ENCODE assay signal across 24 cellular contexts in genomic region chr2:75790790-75791467, GRCh38.
DNase-seq lines count a peak whose midpoint lies in the region; ATAC-seq, FAIRE-seq and TF ChIP-seq lines count a peak whose summit lies in the region.
"Had no signal": no experiment of that assay in that cellular context is flagged by ENCODE, and none has a peak within 500 bp of the region (broad histone marks: within the 10 kb centered on the region; RNA-seq: fewer than 3 reads in every experiment).

No MANE protein-coding gene starts in this region.

- no peaks in the 10 kb centered on the region for H3K27me3 ChIP-seq in GM12878 (replicated peaks in 1 of 2; ENCODE audit: control insufficient read depth in 2 of 2, insufficient read depth in 2 of 2, low read length in 1 of 2)
- H3K27me3 ChIP-seq: adrenal gland, neutrophil, thyroid gland had no signal

- no peak overlapping the region for H3K9ac ChIP-seq in GM12878 (ENCODE audit: control insufficient read depth, insufficient read depth, low read length)

- TF ChIP-seq RAD21 in GM12878 (IDR thresholded peaks at IDR 0.05; ENCODE audit: insufficient read depth, low read depth, low read length), result peak; percentile 11; the same call in 1 of the 2 replicates

- in situ Hi-C loops in GM12878 (cut with MboI), result no loop called here

- CTCF ChIA-PET in GM12878 (lab: Yijun Ruan, JAX), result interaction anchor here (1.1 kb wide), 1 partner anchor 311 kb away, joined by 3 read pairs; no protein-coding TSS in a partner anchor

- no TSS peak for BruUV-seq in GM12878 (replicated peaks; lab: Mats Ljungman, UMichigan)

- no peak overlapping the region; the same call in 1 of the 2 replicates for H3K27ac ChIP-seq in GM12878 (ENCODE audit: control insufficient read depth, insufficient read depth)
- H3K27ac ChIP-seq: adrenal gland, heart right ventricle, HL-60, neutrophil, SK-N-MC, thyroid gland had no signal

- no peak overlapping the region for H3K4me3 ChIP-seq in GM12878
- H3K4me3 ChIP-seq: adrenal gland, heart right ventricle, SK-N-MC, thyroid gland had no signal

- DNase-seq in GM12878 (ENCODE audit: low read depth, low spot score) (no peak), DMS153 treated with DMSO at 0.1 percent for 48 hours (lab: John Stamatoyannopoulos, UW; ENCODE audit: unreplicated experiment) (no peak)
- no peak for DNase-seq in stimulated activated naive CD4-positive, alpha-beta T cell (lab: John Stamatoyannopoulos, UW)
- no peak for DNase-seq in activated CD4-positive, alpha-beta T cell treated with anti-CD3 and anti-CD28 coated beads, Interleukin-2, amount 50 U/mL, for 1 hour
- DNase-seq: activated CD4-positive, alpha-beta T cell treated with anti-CD3 and anti-CD28 coated beads for 36 hours; activated CD8-positive, alpha-beta memory T cell treated with anti-CD3 and anti-CD28 coated beads for 24 hours; activated naive CD4-positive, alpha-beta T cell; activated T-cell treated with anti-CD3 and anti-CD28 coated beads, Interleukin-2, amount 50 U/mL, for 48 hours; adrenal gland; effector CD4-positive, alpha-beta T cell; H9; heart right ventricle; left cardiac atrium; mesenchymal stem cell; NCI-H1930; NCI-H748 treated with DMSO at 0.1 percent for 48 hours; stimulated activated naive CD8-positive, alpha-beta T cell treated with anti-CD3 and anti-CD28 coated beads, Interleukin-15, amount 100 ng/mL, for 72 hours; thyroid gland had no signal

- TF ChIP-seq POLR2A in GM12878 (IDR thresholded peaks at IDR 0.05; ENCODE audit: low read depth, low read length), result no peak

- no peaks in the 10 kb centered on the region for H3K79me2 ChIP-seq in GM12878 (ENCODE audit: control insufficient read depth, insufficient read depth, low read length)

- peak; percentile 42 for ATAC-seq in GM18861 (IDR thresholded peaks at IDR 0.05; ENCODE audit: unreplicated experiment)
- peak; percentile 32 for ATAC-seq in GM19395 (IDR thresholded peaks at IDR 0.05; ENCODE audit: unreplicated experiment)
- peak; percentile 51 for ATAC-seq in HG02642 (IDR thresholded peaks at IDR 0.05; ENCODE audit: poor library complexity, unreplicated experiment)
- ATAC-seq in GM12878, result peak; percentile 56
- ATAC-seq: activated CD4-positive, alpha-beta T cell treated with anti-CD3 and anti-CD28 coated beads for 36 hours; left cardiac atrium; stimulated activated naive CD8-positive, alpha-beta T cell treated with anti-CD3 and anti-CD28 coated beads, Interleukin-15, amount 100 ng/mL, for 72 hours had no signal

- RAD21 ChIA-PET in GM12878 (lab: Charles Lee; ENCODE audit: unreplicated experiment), result interaction anchor here (1.9 kb wide), 1 partner anchor 809 kb away, joined by 6 read pairs; no protein-coding TSS in a partner anchor

- intact Hi-C loops in GM12878 (cut with micrococcal nuclease; ENCODE audit: unreplicated experiment), result no loop called here

- TF ChIP-seq CTCF in GM12878 (IDR thresholded peaks at IDR 0.05 in 2 of 3, conservative IDR thresholded peaks at IDR 0.05 in 1 of 3; ENCODE audit: control insufficient read depth in 2 of 3, extremely low read depth in 1 of 3, insufficient read depth in 1 of 3, low read depth in 3 of 3, low read length in 3 of 3), result 0 out of 6 replicates have a peak, but pooled peaks of 1 of the 3 experiments have one; percentile 12

- 0% methylated on average over 1 of the region's 1 CpG for WGBS in GM12878 (ENCODE audit: insufficient coverage, insufficient replicate concordance, low lambda C conversion rate, missing lambda C conversion rate)

- H3K9me3 ChIP-seq in GM12878 (replicated peaks; ENCODE audit: control insufficient read depth, insufficient read depth, low read length), result no peaks in the 10 kb centered on the region
- H3K9me3 ChIP-seq: adrenal gland, heart right ventricle, neutrophil, thyroid gland had no signal

- H3K36me3 ChIP-seq in GM12878 (ENCODE audit: control insufficient read depth in 2 of 2, insufficient read depth in 2 of 2, low read length in 1 of 2), result no peaks in the 10 kb centered on the region
- H3K36me3 ChIP-seq: adrenal gland, heart right ventricle, neutrophil, thyroid gland had no signal

- SMC1A ChIA-PET in GM12878 (lab: Charles Lee; ENCODE audit: uncharacterized antibody, unreplicated experiment), result interaction anchor here (0.9 to 1.0 kb wide), 3 partner anchors 149 to 808 kb away, joined by 3 to 4 read pairs (median 3); no protein-coding TSS in a partner anchor

- peak; percentile 69 for FAIRE-seq in GM12878 (lab: Jason Lieb, UNC)

- POLR2A ChIA-PET in GM12878 (lab: Charles Lee), result no interaction called here

- peaks cover 14% of the 10 kb centered on the region for H3K4me1 ChIP-seq in GM12878 (ENCODE audit: control insufficient read depth, insufficient read depth, low read length)
- H3K4me1 ChIP-seq: adrenal gland, heart right ventricle, thyroid gland had no signal

- H4K20me1 ChIP-seq in GM12878 (ENCODE audit: control insufficient read depth, insufficient read depth), result no peaks in the 10 kb centered on the region

- H3K4me2 ChIP-seq in GM12878 (ENCODE audit: control insufficient read depth, insufficient read depth), result no peak overlapping the region

- no peak for TF ChIP-seq EP300 in GM12878 (IDR thresholded peaks at IDR 0.05; ENCODE audit: borderline replicate concordance in 1 of 2, control insufficient read depth in 1 of 2, low read depth in 2 of 2, low read length in 2 of 2)

- H2AFZ ChIP-seq in GM12878 (ENCODE audit: control insufficient read depth, low read depth, low read length), result no peak overlapping the region

TF ChIP-seq in GM12878, 131 proteins besides CTCF, POLR2A, EP300 and RAD21 (continues in another document):
- TF ChIP-seq RUNX3 (IDR thresholded peaks at IDR 0.05; ENCODE audit: low read length) (peak; percentile 27; the same call in 1 of the 2 replicates), CHD4 (IDR thresholded peaks at IDR 0.05) (no peak), BCL11A (IDR thresholded peaks at IDR 0.05; ENCODE audit: low read depth, low read length) (no peak), BACH1 (IDR thresholded peaks at IDR 0.05; ENCODE audit: borderline replicate concordance) (no peak), ZNF592 (IDR thresholded peaks at IDR 0.05) (no peak), PBX3 (IDR thresholded peaks at IDR 0.05; ENCODE audit: insufficient replicate concordance, low read depth, low read length) (no peak)
- TF ChIP-seq, protein P1, sequence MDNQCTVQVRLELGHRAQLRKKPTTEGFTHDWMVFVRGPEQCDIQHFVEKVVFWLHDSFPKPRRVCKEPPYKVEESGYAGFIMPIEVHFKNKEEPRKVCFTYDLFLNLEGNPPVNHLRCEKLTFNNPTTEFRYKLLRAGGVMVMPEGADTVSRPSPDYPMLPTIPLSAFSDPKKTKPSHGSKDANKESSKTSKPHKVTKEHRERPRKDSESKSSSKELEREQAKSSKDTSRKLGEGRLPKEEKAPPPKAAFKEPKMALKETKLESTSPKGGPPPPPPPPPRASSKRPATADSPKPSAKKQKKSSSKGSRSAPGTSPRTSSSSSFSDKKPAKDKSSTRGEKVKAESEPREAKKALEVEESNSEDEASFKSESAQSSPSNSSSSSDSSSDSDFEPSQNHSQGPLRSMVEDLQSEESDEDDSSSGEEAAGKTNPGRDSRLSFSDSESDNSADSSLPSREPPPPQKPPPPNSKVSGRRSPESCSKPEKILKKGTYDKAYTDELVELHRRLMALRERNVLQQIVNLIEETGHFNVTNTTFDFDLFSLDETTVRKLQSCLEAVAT (IDR thresholded peaks at IDR 0.05), result no peak
